ENCODE assay signal across 18 cellular contexts in genomic region chr2:11387100-11387390, GRCh38. TPM values are rescaled to one million over a fixed set of nuclear protein-coding genes. Genes with fewer than 3 reads are reported as not detected.
DNase-seq lines count a peak whose midpoint lies in the region; ATAC-seq and TF ChIP-seq lines count a peak whose summit lies in the region.
"Had no signal": no experiment of that assay in that cellular context is flagged by ENCODE, and none has a peak within 500 bp of the region (broad histone marks: within the 10 kb centered on the region; RNA-seq: fewer than 3 reads in every experiment).

No MANE protein-coding gene starts in this region.

- H3K4me3 ChIP-seq in Loucy (ENCODE audit: low read length, poor library complexity, severe bottlenecking): peak overlapping the region; percentile 46
- no peak overlapping the region for H3K4me3 ChIP-seq in osteoblast (ENCODE audit: insufficient read depth, low read length)
- H3K4me3 ChIP-seq in left ventricle myocardium inferior: no peak overlapping the region
- H3K4me3 ChIP-seq: PC-9, uterus had no signal

- H3K9ac ChIP-seq in Loucy (ENCODE audit: low read depth, low read length, poor library complexity, severe bottlenecking): peak overlapping the region; percentile 79

- H3K9me3 ChIP-seq in Loucy (ENCODE audit: insufficient read depth, low read depth, low read length): no peaks in the 10 kb centered on the region
- no peaks in the 10 kb centered on the region for H3K9me3 ChIP-seq in osteoblast (ENCODE audit: low read depth, low read length)
- no peaks in the 10 kb centered on the region for H3K9me3 ChIP-seq in T-helper 17 cell (ENCODE audit: control insufficient read depth, low read length, poor library complexity, severe bottlenecking)
- no peaks in the 10 kb centered on the region for H3K9me3 ChIP-seq in left ventricle myocardium inferior (replicated peaks)
- H3K9me3 ChIP-seq: uterus had no signal

- H3K27me3 ChIP-seq in Loucy (ENCODE audit: insufficient read depth, low read length, poor library complexity, severe bottlenecking) (no peaks in the 10 kb centered on the region), osteoblast (ENCODE audit: insufficient read depth, low read length) (no peaks in the 10 kb centered on the region), left ventricle myocardium inferior (ENCODE audit: low read depth) (no peaks in the 10 kb centered on the region)
- H3K27me3 ChIP-seq: uterus had no signal

- peaks cover 23% of the 10 kb centered on the region for H3K27me3 Mint-ChIP-seq in T-helper 17 cell
- H3K27me3 Mint-ChIP-seq: activated B cell treated with CpG ODN at 0.5 μM for 24 hours; B cell; dendritic cell treated with granulocyte-macrophage colony-stimulating factor and Interleukin-4, amounts not matched to agents 40 ng/mL and 50 ng/mL, for 4 days; stimulated activated naive CD8-positive, alpha-beta T cell treated with anti-CD3 and anti-CD28 coated beads, Interleukin-15, Interleukin-2, amounts not matched to agents 100 ng/mL and 50 ng/mL, for 24 hours had no signal

- H3K79me2 ChIP-seq in Loucy (ENCODE audit: insufficient read depth, low read length) (no peaks in the 10 kb centered on the region), osteoblast (ENCODE audit: insufficient read depth, low read length) (no peaks in the 10 kb centered on the region)

- ATAC-seq in GM18858 (IDR thresholded peaks at IDR 0.05; ENCODE audit: unreplicated experiment) (no peak), T-helper 17 cell (no peak)

- no peaks in the 10 kb centered on the region for H3K9me2 ChIP-seq in Loucy (replicated peaks; ENCODE audit: low read depth, low read length)

- no peak overlapping the region for H3K27ac Mint-ChIP-seq in T-helper 17 cell
- H3K27ac Mint-ChIP-seq: activated B cell treated with CpG ODN at 0.5 μM for 24 hours; B cell; dendritic cell treated with granulocyte-macrophage colony-stimulating factor and Interleukin-4, amounts not matched to agents 40 ng/mL and 50 ng/mL, for 4 days; stimulated activated naive CD8-positive, alpha-beta T cell treated with anti-CD3 and anti-CD28 coated beads, Interleukin-15, Interleukin-2, amounts not matched to agents 100 ng/mL and 50 ng/mL, for 24 hours had no signal

- H3F3A ChIP-seq in Loucy (ENCODE audit: low read depth): peaks cover 9% of the 10 kb centered on the region; the same call in 1 of the 2 replicates

- no peaks in the 10 kb centered on the region for H3K36me3 ChIP-seq in Loucy (ENCODE audit: insufficient read depth, low read length)
- H3K36me3 ChIP-seq in osteoblast (ENCODE audit: insufficient read depth, low read length): no peaks in the 10 kb centered on the region
- no peaks in the 10 kb centered on the region for H3K36me3 ChIP-seq in left ventricle myocardium inferior
- H3K36me3 ChIP-seq: uterus had no signal

- intact Hi-C loops in left ventricle myocardium inferior (cut with micrococcal nuclease): no loop called here

- H2AFZ ChIP-seq in Loucy (ENCODE audit: low read length) (no peak overlapping the region), osteoblast (ENCODE audit: low read length) (peak overlapping the region; percentile 20)
- H2AFZ ChIP-seq: PC-9 had no signal

- H3K4me1 ChIP-seq in Loucy (ENCODE audit: insufficient read depth, low read length, poor library complexity, severe bottlenecking) (peaks cover 56% of the 10 kb centered on the region), osteoblast (ENCODE audit: insufficient read depth, low read length) (peaks cover 36% of the 10 kb centered on the region), left ventricle myocardium inferior (peaks cover 19% of the 10 kb centered on the region)
- H3K4me1 ChIP-seq: uterus had no signal

- H3K27ac ChIP-seq in cingulate gyrus (ENCODE audit: low read depth, low read length) (peak overlapping the region; percentile 10), osteoblast (ENCODE audit: low read depth, low read length) (no peak overlapping the region), left ventricle myocardium inferior (replicated peaks) (no peak overlapping the region)
- H3K27ac ChIP-seq: PC-9 had no signal

- no peak for TF ChIP-seq CTCF in Loucy (conservative IDR thresholded peaks at IDR 0.05; ENCODE audit: low read length)
- no peak for TF ChIP-seq CTCF in osteoblast (IDR thresholded peaks at IDR 0.05; ENCODE audit: extremely low read depth, low read depth, low read length)
- TF ChIP-seq CTCF in left ventricle myocardium inferior (IDR thresholded peaks at IDR 0.05; ENCODE audit: borderline replicate concordance): no peak

- H4K20me1 ChIP-seq in Loucy (ENCODE audit: insufficient read depth, low read length, poor library complexity, severe bottlenecking) (no peaks in the 10 kb centered on the region), osteoblast (ENCODE audit: insufficient read depth, low read length) (no peaks in the 10 kb centered on the region)

- H3K4me2 ChIP-seq in Loucy (ENCODE audit: low read depth, low read length, poor library complexity, severe bottlenecking) (peak overlapping the region; percentile 69), osteoblast (ENCODE audit: insufficient read depth, low read length) (no peak overlapping the region)
- H3K4me2 ChIP-seq: PC-9 had no signal

- peak; percentile 70 for DNase-seq in AG20443 (ENCODE audit: low spot score)
- peak; percentile 68 for DNase-seq in osteoblast (ENCODE audit: insufficient read length, low spot score, missing footprints)
- DNase-seq in T-helper 17 cell: no peak
- DNase-seq in NCI-H1417 (lab: John Stamatoyannopoulos, UW): no peak
- no peak for DNase-seq in left ventricle myocardium inferior
- DNase-seq: activated B cell treated with CpG ODN at 0.5 μM for 24 hours; activated gamma-delta T cell; kidney glomerular epithelial cell; NCI-H2029 treated with DMSO at 0.1 percent for 48 hours; PC-9; stimulated activated CD4-positive, alpha-beta T cell treated with anti-CD3 and anti-CD28 coated beads, Interleukin-12 subunit alpha, Interleukin-12 subunit beta, amount 100 ng/mL, for 4 hours; uterus had no signal

- H3K36me3 Mint-ChIP-seq in T-helper 17 cell (ENCODE audit: low read depth): peaks cover 2% of the 10 kb centered on the region

- no peaks in the 10 kb centered on the region for H3K4me1 Mint-ChIP-seq in T-helper 17 cell
- H3K4me1 Mint-ChIP-seq: activated B cell treated with CpG ODN at 0.5 μM for 24 hours, B cell had no signal

- H3K4me3 Mint-ChIP-seq in T-helper 17 cell: no peak overlapping the region
- H3K4me3 Mint-ChIP-seq: activated B cell treated with CpG ODN at 0.5 μM for 24 hours; B cell; dendritic cell treated with granulocyte-macrophage colony-stimulating factor and Interleukin-4, amounts not matched to agents 40 ng/mL and 50 ng/mL, for 4 days; stimulated activated naive CD8-positive, alpha-beta T cell treated with anti-CD3 and anti-CD28 coated beads, Interleukin-15, Interleukin-2, amounts not matched to agents 100 ng/mL and 50 ng/mL, for 24 hours had no signal

RNA-seq across cellular contexts. Expression of gene ROCK2, which starts 42.6 kb away (rescaled TPM):
- total RNA-seq in osteoblast (55.1 and 59.7 TPM in 2 replicates), T-helper 17 cell (10 to 100 TPM; 15.0 to 17.6 TPM), left ventricle myocardium inferior (30.2 TPM)

Comparison
In these comparisons a context has a peak if more than half of its experiments do, and no peak if none do; other contexts are left out.
1. DNase-seq: peak in AG20443 (single experiment) and osteoblast (single experiment); none in T-helper 17 cell (0 of 3), NCI-H1417 (0 of 3) and left ventricle myocardium inferior (single experiment).